28 cellular contexts compared by ENCODE assay signal in genomic region chr6:129755787-129756186, GRCh38. TPM values are rescaled to one million over a fixed set of nuclear protein-coding genes. Genes with fewer than 3 reads are reported as not detected.
A peak's percentile ranks its signal among the peaks of the same experiment; 100 is the strongest.
DNase-seq lines count a peak whose midpoint lies in the region; ATAC-seq, FAIRE-seq and TF ChIP-seq lines count a peak whose summit lies in the region.
"Had no signal": no experiment of that assay in that cellular context is flagged by ENCODE, and none has a peak within 500 bp of the region (broad histone marks: within the 10 kb centered on the region; RNA-seq: fewer than 3 reads in every experiment).

No MANE protein-coding gene starts in this region.

- CTCF ChIA-PET in activated CD8-positive, alpha-beta T cell treated with anti-CD3 and anti-CD28 coated beads, Interleukin-2, amount 10 ng/mL, durations not matched to agents 7 days and 5 days (lab: Charles Lee): interaction anchor here (1.4 to 3.7 kb wide), 2 partner anchors 19 to 158 kb away, joined by 5 to 14 read pairs; no protein-coding TSS in a partner anchor

- no peaks in the 10 kb centered on the region for H3K9me3 ChIP-seq in keratinocyte (ENCODE audit: control insufficient read depth, low read depth, low read length)
- H3K9me3 ChIP-seq: BE2C, BLaER1 had no signal

- DNase-seq in bronchial epithelial cell (ENCODE audit: low read depth): peak; percentile 69
- peak; percentile 22 for DNase-seq in epithelial cell of prostate (ENCODE audit: low read depth, low spot score)
- DNase-seq in keratinocyte (ENCODE audit: low read depth, low spot score): no peak
- DNase-seq in activated CD8-positive, alpha-beta T cell treated with anti-CD3 and anti-CD28 coated beads, Interleukin-2, amount 10 ng/mL, durations not matched to agents 7 days and 5 days: no peak
- DNase-seq in dedifferentiated amniotic fluid mesenchymal stem cell (ENCODE audit: extremely low spot score): no peak
- no peak for DNase-seq in MV-4-11 (lab: John Stamatoyannopoulos, UW)
- no peak for DNase-seq in OCI-M1 (lab: John Stamatoyannopoulos, UW)
- DNase-seq: 8988T; ACHN; BE2C; C1 segment of cervical spinal cord; CD4-positive, alpha-beta memory T cell; CD4-positive, CD25-positive, alpha-beta regulatory T cell; CD8-positive, alpha-beta memory T cell; COR-L47; DMS 273 treated with DMSO at 0.1 percent for 48 hours; DMS153; DMS53; DMS79; DND-41; EL; GDM1 had no signal

- H3K4me1 Mint-ChIP-seq in activated CD8-positive, alpha-beta T cell treated with anti-CD3 and anti-CD28 coated beads, Interleukin-2, amount 10 ng/mL, durations not matched to agents 7 days and 5 days (ENCODE audit: low read depth): peaks cover 13% of the 10 kb centered on the region

- H2AFZ ChIP-seq in keratinocyte (ENCODE audit: control insufficient read depth, low read length): no peak overlapping the region

- H3K4me3 Mint-ChIP-seq in activated CD8-positive, alpha-beta T cell treated with anti-CD3 and anti-CD28 coated beads, Interleukin-2, amount 10 ng/mL, durations not matched to agents 7 days and 5 days: no peak overlapping the region
- H3K4me3 Mint-ChIP-seq: CD14-positive monocyte; CD4-positive, alpha-beta memory T cell; CD4-positive, CD25-positive, alpha-beta regulatory T cell; CD8-positive, alpha-beta memory T cell had no signal

- no peaks in the 10 kb centered on the region for H3K9me3 Mint-ChIP-seq in activated CD8-positive, alpha-beta T cell treated with anti-CD3 and anti-CD28 coated beads, Interleukin-2, amount 10 ng/mL, durations not matched to agents 7 days and 5 days (ENCODE audit: insufficient read depth)
- H3K9me3 Mint-ChIP-seq: CD14-positive monocyte; CD4-positive, alpha-beta memory T cell; CD4-positive, CD25-positive, alpha-beta regulatory T cell; CD8-positive, alpha-beta memory T cell had no signal

- H3K27me3 Mint-ChIP-seq in activated CD8-positive, alpha-beta T cell treated with anti-CD3 and anti-CD28 coated beads, Interleukin-2, amount 10 ng/mL, durations not matched to agents 7 days and 5 days (ENCODE audit: low read depth): peaks cover 5% of the 10 kb centered on the region
- H3K27me3 Mint-ChIP-seq: CD4-positive, alpha-beta memory T cell; CD8-positive, alpha-beta memory T cell had no signal

- H3K79me2 ChIP-seq in keratinocyte (ENCODE audit: control insufficient read depth, insufficient read depth, low read length): no peaks in the 10 kb centered on the region

- H3K36me3 Mint-ChIP-seq in activated CD8-positive, alpha-beta T cell treated with anti-CD3 and anti-CD28 coated beads, Interleukin-2, amount 10 ng/mL, durations not matched to agents 7 days and 5 days (ENCODE audit: low read depth): no peaks in the 10 kb centered on the region
- H3K36me3 Mint-ChIP-seq: CD4-positive, alpha-beta memory T cell; CD4-positive, CD25-positive, alpha-beta regulatory T cell; CD8-positive, alpha-beta memory T cell had no signal

- H3K4me1 ChIP-seq in keratinocyte (ENCODE audit: control insufficient read depth, extremely low read depth, insufficient read depth, low read length): peaks cover 8% of the 10 kb centered on the region
- H3K4me1 ChIP-seq: BE2C had no signal

- no peaks in the 10 kb centered on the region for H3K27me3 ChIP-seq in bronchial epithelial cell (ENCODE audit: control insufficient read depth, insufficient read depth, low read length)
- no peaks in the 10 kb centered on the region for H3K27me3 ChIP-seq in keratinocyte (ENCODE audit: control insufficient read depth, extremely low read depth, insufficient read depth, low read length)
- H3K27me3 ChIP-seq: BE2C, BLaER1 had no signal

- POLR2A ChIA-PET in activated CD8-positive, alpha-beta T cell treated with anti-CD3 and anti-CD28 coated beads, Interleukin-2, amount 10 ng/mL, durations not matched to agents 7 days and 5 days (lab: Charles Lee): no interaction called here

- H3K4me3 ChIP-seq in bronchial epithelial cell (ENCODE audit: low read depth, low read length): no peak overlapping the region
- H3K4me3 ChIP-seq in keratinocyte (ENCODE audit: control insufficient read depth in 2 of 3, extremely low read depth in 1 of 3, insufficient read depth in 2 of 3, low read depth in 1 of 3, low read length in 3 of 3): no peak overlapping the region
- H3K4me3 ChIP-seq: BLaER1, GM12878 had no signal

- H4K20me1 ChIP-seq in keratinocyte (ENCODE audit: control insufficient read depth, extremely low read depth, insufficient read depth, low read length): no peaks in the 10 kb centered on the region
- H4K20me1 ChIP-seq: BLaER1 had no signal

- dilution Hi-C loops in keratinocyte (cut with MboI; ENCODE audit: extremely low pct_ligation_motif_present, low sequenced_read_pairs): no loop called here

- no peak overlapping the region for H3K9ac ChIP-seq in keratinocyte (ENCODE audit: control insufficient read depth, extremely low read depth, insufficient read depth, low read length)
- H3K9ac ChIP-seq: BLaER1 had no signal

- H3K4me2 ChIP-seq in keratinocyte (ENCODE audit: control insufficient read depth, extremely low read depth, insufficient read depth, low read depth, low read length): no peak overlapping the region
- H3K4me2 ChIP-seq: BLaER1 had no signal

- no peak for FAIRE-seq in bronchial epithelial cell (lab: Jason Lieb, UNC)
- peak; percentile 20 for FAIRE-seq in keratinocyte (lab: Jason Lieb, UNC)
- FAIRE-seq: A204.1, GM12878, GM12892, GM18507 had no signal

- no peak overlapping the region for H3K27ac ChIP-seq in epithelial cell of prostate
- no peak overlapping the region for H3K27ac ChIP-seq in keratinocyte (ENCODE audit: control insufficient read depth, insufficient read depth, low read length)
- H3K27ac ChIP-seq: BLaER1 had no signal

- no peaks in the 10 kb centered on the region for H3K9me1 ChIP-seq in keratinocyte (ENCODE audit: control insufficient read depth, extremely low read depth, insufficient read depth, low read length)

- TF ChIP-seq CTCF in bronchial epithelial cell (IDR thresholded peaks at IDR 0.05; ENCODE audit: insufficient read depth, low read length, severe bottlenecking) (no peak), keratinocyte (optimal IDR thresholded peaks at IDR 0.05 in 1 of 3, IDR thresholded peaks at IDR 0.05 in 1 of 3, conservative IDR thresholded peaks at IDR 0.05 in 1 of 3; ENCODE audit: extremely low read depth in 1 of 3, insufficient read depth in 2 of 3, low read length in 3 of 3) (no peak)

- H3K27ac Mint-ChIP-seq in activated CD8-positive, alpha-beta T cell treated with anti-CD3 and anti-CD28 coated beads, Interleukin-2, amount 10 ng/mL, durations not matched to agents 7 days and 5 days: no peak overlapping the region
- H3K27ac Mint-ChIP-seq: CD4-positive, alpha-beta memory T cell; CD4-positive, CD25-positive, alpha-beta regulatory T cell; CD8-positive, alpha-beta memory T cell had no signal

- ATAC-seq in activated CD8-positive, alpha-beta T cell treated with anti-CD3 and anti-CD28 coated beads, Interleukin-2, amount 10 ng/mL, durations not matched to agents 7 days and 5 days: no peak
- ATAC-seq: GM12878 had no signal

- H3K36me3 ChIP-seq in bronchial epithelial cell (ENCODE audit: control insufficient read depth, insufficient read depth, low read length) (no peaks in the 10 kb centered on the region), keratinocyte (ENCODE audit: control insufficient read depth in 2 of 2, extremely low read depth in 1 of 2, insufficient read depth in 2 of 2, low read length in 2 of 2) (no peaks in the 10 kb centered on the region)
- H3K36me3 ChIP-seq: BE2C, BLaER1 had no signal

RNA-seq across cellular contexts. Expression of gene ARHGAP18, which starts 45.8 kb away (rescaled TPM):
- 3.1 and 4.5 TPM in 2 replicates for total RNA-seq in bronchial epithelial cell
- polyA plus RNA-seq in keratinocyte: 7.1 to 22.0 TPM (median 17.7 TPM) in 3 replicates
- 2.6 TPM for polyA plus RNA-seq in keratinocyte (2011; ENCODE audit: low read depth)
- 8.0 and 12.3 TPM in 2 replicates for polyA plus RNA-seq in keratinocyte (2011; cell fraction: cytosol; rRNA removed)
- polyA plus RNA-seq in keratinocyte (2011; cell fraction: nucleus; rRNA removed): 6.6 and 7.7 TPM in 2 replicates
- 2.5 and 24.4 TPM in 2 replicates for polyA plus RNA-seq in keratinocyte (2012; ENCODE audit: low replicate concordance)
- 6.2 to 21.2 TPM (median 11.5 TPM) in 3 replicates for polyA minus RNA-seq in keratinocyte
- polyA minus RNA-seq in keratinocyte (2011; cell fraction: cytosol; rRNA and poly(A)+ RNA removed): 11.3 TPM
- 10.1 and 18.2 TPM in 2 replicates for polyA minus RNA-seq in keratinocyte (2011; cell fraction: nucleus; rRNA and poly(A)+ RNA removed)
- 10 to 100 TPM; 11.9 to 12.1 TPM for total RNA-seq in activated CD8-positive, alpha-beta T cell treated with anti-CD3 and anti-CD28 coated beads, Interleukin-2, amount 10 ng/mL, durations not matched to agents 7 days and 5 days

Comparison
In these comparisons a context has a peak if more than half of its experiments do, and no peak if none do; other contexts are left out.
1. DNase-seq: peak in bronchial epithelial cell (single experiment) and epithelial cell of prostate (single experiment); none in keratinocyte (single experiment), activated CD8-positive, alpha-beta T cell treated with anti-CD3 and anti-CD28 coated beads, Interleukin-2, amount 10 ng/mL, durations not matched to agents 7 days and 5 days (single experiment), dedifferentiated amniotic fluid mesenchymal stem cell (single experiment), MV-4-11 (single experiment) and OCI-M1 (single experiment).